Comparison of ENCODE assay signal across 8 cellular contexts in genomic region chr2:228657807-228658402, GRCh38.
A peak's percentile ranks its signal among the peaks of the same experiment; 100 is the strongest.
DNase-seq lines count a peak whose midpoint lies in the region; ATAC-seq and TF ChIP-seq lines count a peak whose summit lies in the region.

No MANE protein-coding gene starts in this region.

- TF ChIP-seq CTCF in choroid plexus epithelial cell (conservative IDR thresholded peaks at IDR 0.05; ENCODE audit: low read depth, low read length) (peak; percentile 61), nephron (IDR thresholded peaks at IDR 0.05; ENCODE audit: unreplicated experiment in 3 of 3) (peak; percentile 65 to 79 (median 78)), natural killer cell (IDR thresholded peaks at IDR 0.05) (no peak)

- H3K4me1 Mint-ChIP-seq in nephron = peaks cover 4% of the 10 kb centered on the region
- no peaks in the 10 kb centered on the region for H3K4me1 Mint-ChIP-seq in natural killer cell

- ATAC-seq in GM18867 (IDR thresholded peaks at IDR 0.05; ENCODE audit: unreplicated experiment) = peak; percentile 76
- no peak for ATAC-seq in natural killer cell

- DNase-seq in A172 (ENCODE audit: low spot score) = peak; percentile 53
- DNase-seq in NCI-H446 (lab: John Stamatoyannopoulos, UW) = peak; percentile 29 to 46
- DNase-seq in choroid plexus epithelial cell (ENCODE audit: low read depth) = peak; percentile 76
- no peak for DNase-seq in natural killer cell
- no peak for DNase-seq in ecto neural progenitor cell (ENCODE audit: low spot score)
- no peak for DNase-seq in activated T-cell treated with anti-CD3 and anti-CD28 coated beads for 4 hours

- H3K27me3 Mint-ChIP-seq in nephron (ENCODE audit: low read depth) = peaks cover 5% of the 10 kb centered on the region
- no peaks in the 10 kb centered on the region for H3K27me3 Mint-ChIP-seq in natural killer cell (ENCODE audit: low read depth in 2 of 2)

- intact Hi-C loops in natural killer cell (cut with micrococcal nuclease) = no loop called here

- H3K4me3 Mint-ChIP-seq in nephron = no peak overlapping the region
- no peak overlapping the region for H3K4me3 Mint-ChIP-seq in natural killer cell

- no peak overlapping the region for H3K27ac Mint-ChIP-seq in nephron
- no peak overlapping the region for H3K27ac Mint-ChIP-seq in natural killer cell

- no peak overlapping the region for H3K4me3 ChIP-seq in choroid plexus epithelial cell (ENCODE audit: low read depth, low read length)

- H3K9me3 Mint-ChIP-seq in nephron = no peaks in the 10 kb centered on the region
- H3K9me3 Mint-ChIP-seq in natural killer cell = peaks cover 3 to 5% of the 10 kb centered on the region in 2 donors

- H3K36me3 Mint-ChIP-seq in nephron (ENCODE audit: low read depth) (no peaks in the 10 kb centered on the region), natural killer cell (no peaks in the 10 kb centered on the region)

Comparison
In these comparisons a context has a peak if more than half of its experiments do, and no peak if none do; other contexts are left out.
1. DNase-seq: peak in A172 (single experiment), NCI-H446 (2 of 2) and choroid plexus epithelial cell (single experiment); none in natural killer cell (single experiment), ecto neural progenitor cell (single experiment) and activated T-cell treated with anti-CD3 and anti-CD28 coated beads for 4 hours (single experiment).